Comparison of ENCODE assay signal across 18 cellular contexts in the genomic region with DNA sequence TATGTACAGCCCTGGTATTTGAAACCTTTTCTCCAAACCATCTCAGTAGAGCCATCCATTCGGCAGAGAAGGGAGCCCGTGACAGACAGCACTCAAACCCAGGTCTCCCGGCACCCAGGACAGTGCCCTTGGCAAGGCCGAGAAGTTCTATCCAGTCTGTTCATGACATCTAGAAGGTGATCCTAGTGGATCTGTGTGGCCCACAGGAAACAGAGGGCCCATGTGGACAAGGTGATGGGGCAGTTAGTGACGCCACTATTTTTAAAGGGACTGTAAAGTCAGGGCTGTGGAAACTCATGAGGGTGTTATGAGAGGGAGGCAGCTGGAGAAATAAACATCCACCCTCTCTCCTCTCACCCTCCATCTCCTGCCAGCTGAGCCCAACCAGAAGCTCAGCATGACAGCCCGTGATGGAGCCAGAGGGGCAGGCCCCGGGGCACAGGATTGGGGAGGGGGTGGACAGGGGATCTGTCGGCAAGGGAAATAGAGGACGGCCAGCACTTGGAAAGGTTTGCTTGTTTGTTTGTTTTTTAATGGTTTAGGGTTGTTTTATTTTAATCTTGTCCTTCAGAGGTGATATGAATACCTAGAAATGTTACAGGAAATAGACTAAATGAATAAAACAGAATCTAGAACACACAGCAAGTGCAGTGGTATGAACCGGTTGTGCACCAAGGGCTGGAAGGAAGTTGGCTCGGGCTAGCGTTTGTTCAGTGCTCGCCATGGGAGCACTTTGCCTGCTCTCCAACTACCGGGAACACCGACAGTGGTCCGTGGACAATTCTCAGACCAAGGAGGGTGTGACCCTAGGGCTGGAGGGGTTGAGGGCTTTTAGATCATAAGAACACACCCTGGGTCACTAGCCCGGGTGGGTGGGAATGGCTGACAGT.
"Had no signal": no experiment of that assay in that cellular context is flagged by ENCODE, and none has a peak within 500 bp of the region (broad histone marks: within the 10 kb centered on the region; RNA-seq: fewer than 3 reads in every experiment).

No MANE protein-coding gene starts in this region.

- H3K4me2 ChIP-seq: hepatocyte, smooth muscle cell had no signal

- H3K9me3 ChIP-seq: right lobe of liver, vagina had no signal

- FAIRE-seq: keratinocyte had no signal

- H3K4me1 Mint-ChIP-seq: activated CD4-positive, alpha-beta memory T cell treated with anti-CD3 and anti-CD28 coated beads, Interleukin-2, amount 10 ng/mL, durations not matched to agents 7 days and 5 days; activated CD4-positive, alpha-beta T cell treated with anti-CD3 and anti-CD28 coated beads for 36 hours; activated naive CD8-positive, alpha-beta T cell treated with anti-CD3 and anti-CD28 coated beads, Interleukin-2, amount 10 ng/mL, durations not matched to agents 7 days and 5 days; brain; natural killer cell had no signal

- H3K27ac ChIP-seq: hepatocyte, right lobe of liver, tibial nerve, vagina had no signal

- H3K9me3 Mint-ChIP-seq: activated CD4-positive, alpha-beta memory T cell treated with anti-CD3 and anti-CD28 coated beads, Interleukin-2, amount 10 ng/mL, durations not matched to agents 7 days and 5 days; activated naive CD8-positive, alpha-beta T cell treated with anti-CD3 and anti-CD28 coated beads, Interleukin-2, amount 10 ng/mL, durations not matched to agents 7 days and 5 days; natural killer cell had no signal

- H3K4me3 Mint-ChIP-seq: activated CD4-positive, alpha-beta memory T cell treated with anti-CD3 and anti-CD28 coated beads, Interleukin-2, amount 10 ng/mL, durations not matched to agents 7 days and 5 days; activated CD4-positive, alpha-beta T cell treated with anti-CD3 and anti-CD28 coated beads for 36 hours; activated naive CD8-positive, alpha-beta T cell treated with anti-CD3 and anti-CD28 coated beads, Interleukin-2, amount 10 ng/mL, durations not matched to agents 7 days and 5 days; brain; natural killer cell; T-helper 1 cell treated with Interleukin-12 subunit alpha and Interleukin-12 subunit beta and Interleukin-4 antibody, amounts not matched to agents 30 μg/mL and 1 μg/mL, for 36 hours had no signal

- DNase-seq: activated CD4-positive, alpha-beta memory T cell treated with anti-CD3 and anti-CD28 coated beads, Interleukin-2, amount 10 ng/mL, durations not matched to agents 7 days and 5 days; activated CD4-positive, alpha-beta T cell treated with anti-CD3 and anti-CD28 coated beads for 36 hours; activated gamma-delta T cell treated with Interleukin-2 at 50 U/mL for 16 hours; activated naive CD8-positive, alpha-beta T cell treated with anti-CD3 and anti-CD28 coated beads, Interleukin-2, amount 10 ng/mL, durations not matched to agents 7 days and 5 days; activated T-cell treated with anti-CD3 and anti-CD28 coated beads, Interleukin-2, amount 50 U/mL, for 48 hours; erythroblast; mesenchymal stem cell; natural killer cell; nucleus accumbens had no signal

- H3K4me3 ChIP-seq: hepatocyte, right lobe of liver, smooth muscle cell, tibial nerve, vagina had no signal

- H3K4me1 ChIP-seq: right lobe of liver, tibial nerve, vagina had no signal

- H3K27ac Mint-ChIP-seq: activated CD4-positive, alpha-beta memory T cell treated with anti-CD3 and anti-CD28 coated beads, Interleukin-2, amount 10 ng/mL, durations not matched to agents 7 days and 5 days; activated CD4-positive, alpha-beta T cell treated with anti-CD3 and anti-CD28 coated beads for 36 hours; activated naive CD8-positive, alpha-beta T cell treated with anti-CD3 and anti-CD28 coated beads, Interleukin-2, amount 10 ng/mL, durations not matched to agents 7 days and 5 days; natural killer cell; progenitor cell of endocrine pancreas; T-helper 1 cell treated with Interleukin-12 subunit alpha and Interleukin-12 subunit beta and Interleukin-4 antibody, amounts not matched to agents 30 μg/mL and 1 μg/mL, for 36 hours had no signal

- H3K36me3 ChIP-seq: right lobe of liver, tibial nerve, vagina had no signal

- H2AFZ ChIP-seq: hepatocyte had no signal

- ATAC-seq: activated CD4-positive, alpha-beta T cell treated with anti-CD3 and anti-CD28 coated beads for 36 hours; natural killer cell had no signal

- H3K27me3 Mint-ChIP-seq: activated CD4-positive, alpha-beta memory T cell treated with anti-CD3 and anti-CD28 coated beads, Interleukin-2, amount 10 ng/mL, durations not matched to agents 7 days and 5 days; activated CD4-positive, alpha-beta T cell treated with anti-CD3 and anti-CD28 coated beads for 36 hours; progenitor cell of endocrine pancreas had no signal

- H3K27me3 ChIP-seq: hepatocyte, right lobe of liver, tibial nerve, vagina had no signal

- H3K36me3 Mint-ChIP-seq: activated naive CD8-positive, alpha-beta T cell treated with anti-CD3 and anti-CD28 coated beads, Interleukin-2, amount 10 ng/mL, durations not matched to agents 7 days and 5 days; brain; natural killer cell had no signal

- H3K79me2 ChIP-seq: hepatocyte had no signal
